Comparison of ENCODE assay signal across 24 cellular contexts in genomic region chr2:200761168-200761715, GRCh38. TPM values are rescaled to one million over a fixed set of nuclear protein-coding genes. Genes with fewer than 3 reads are reported as not detected.
DNase-seq lines count a peak whose midpoint lies in the region; ATAC-seq, FAIRE-seq and TF ChIP-seq lines count a peak whose summit lies in the region.
"Had no signal": no experiment of that assay in that cellular context is flagged by ENCODE, and none has a peak within 500 bp of the region (broad histone marks: within the 10 kb centered on the region; RNA-seq: fewer than 3 reads in every experiment).

No MANE protein-coding gene starts in this region.

- H3K27ac ChIP-seq in gastroesophageal sphincter = no peak overlapping the region
- H3K27ac ChIP-seq: cardiac muscle cell, foreskin keratinocyte, KMS-11, Peyer's patch, sigmoid colon had no signal

- H3K4me1 ChIP-seq in gastroesophageal sphincter = no peaks in the 10 kb centered on the region
- H3K4me1 ChIP-seq: sigmoid colon had no signal

- no peaks in the 10 kb centered on the region for H3K9me3 ChIP-seq in gastroesophageal sphincter
- H3K9me3 ChIP-seq: Peyer's patch, sigmoid colon had no signal

- peak; percentile 73 for DNase-seq in AG10803 (ENCODE audit: low read depth)
- peak; percentile 80 for DNase-seq in HT1080 (ENCODE audit: low read depth)
- DNase-seq in bronchial epithelial cell (ENCODE audit: low read depth) = peak; percentile 25
- peak; percentile 63 for DNase-seq in kidney tubule cell (ENCODE audit: low spot score)
- DNase-seq in stimulated activated CD4-positive, alpha-beta T cell treated with anti-CD3 and anti-CD28 coated beads, Interleukin-2, amount 100 ng/mL, for 24 hours = no peak
- DNase-seq in 8988T = no peak
- DNase-seq: activated CD4-positive, alpha-beta T cell treated with anti-CD3 and anti-CD28 coated beads, Interleukin-2, amount 50 U/mL, for 48 hours; activated naive CD4-positive, alpha-beta T cell treated with anti-CD3 and anti-CD28 coated beads, Interleukin-2, amount 50 U/mL, for 16 hours; activated T-cell treated with anti-CD3 and anti-CD28 coated beads, Interleukin-2, amount 50 U/mL, for 24 hours; effector memory CD8-positive, alpha-beta T cell; foreskin keratinocyte; GF-D8; NCI-H1105; NCI-H2171; NCI-H748 treated with DMSO at 0.1 percent for 48 hours; Peyer's patch; sigmoid colon; stimulated activated CD4-positive, alpha-beta T cell treated with anti-CD3 and anti-CD28 coated beads, Interleukin-2, amount 100 ng/mL, for 48 hours had no signal

- TF ChIP-seq CTCF in AG10803 (conservative IDR thresholded peaks at IDR 0.05; ENCODE audit: low read length) = no peak
- TF ChIP-seq CTCF in bronchial epithelial cell (IDR thresholded peaks at IDR 0.05; ENCODE audit: insufficient read depth, low read length, severe bottlenecking) = no peak
- no peak for TF ChIP-seq CTCF in gastroesophageal sphincter (IDR thresholded peaks at IDR 0.05)

- H3K4me3 ChIP-seq in AG10803 (ENCODE audit: low read length) (no peak overlapping the region), bronchial epithelial cell (ENCODE audit: low read depth, low read length) (no peak overlapping the region), gastroesophageal sphincter (no peak overlapping the region)
- H3K4me3 ChIP-seq: cardiac muscle cell, Peyer's patch, sigmoid colon had no signal

- TF ChIP-seq POLR2A in gastroesophageal sphincter (IDR thresholded peaks at IDR 0.05) = no peak

- FAIRE-seq in bronchial epithelial cell (lab: Jason Lieb, UNC) = no peak
- FAIRE-seq: H54, TTC549 had no signal

- no peaks in the 10 kb centered on the region for H3K27me3 ChIP-seq in bronchial epithelial cell (ENCODE audit: control insufficient read depth, insufficient read depth, low read length)
- H3K27me3 ChIP-seq in gastroesophageal sphincter = peaks cover 16% of the 10 kb centered on the region
- H3K27me3 ChIP-seq: cardiac muscle cell, foreskin keratinocyte, Peyer's patch, sigmoid colon had no signal

- ATAC-seq in gastroesophageal sphincter = no peak
- ATAC-seq in HG03442 (IDR thresholded peaks at IDR 0.05; ENCODE audit: unreplicated experiment) = no peak
- ATAC-seq: effector memory CD8-positive, alpha-beta T cell; foreskin keratinocyte had no signal

- 25 to 53% methylated on average over 2 of the region's 2 CpGs for WGBS in gastroesophageal sphincter (ENCODE audit: low coverage in 1 of 2), 2 donors

- no peak for TF ChIP-seq EP300 in gastroesophageal sphincter (IDR thresholded peaks at IDR 0.05)

- no peaks in the 10 kb centered on the region for H3K36me3 ChIP-seq in bronchial epithelial cell (ENCODE audit: control insufficient read depth, insufficient read depth, low read length)
- H3K36me3 ChIP-seq in gastroesophageal sphincter = no peaks in the 10 kb centered on the region
- H3K36me3 ChIP-seq: cardiac muscle cell, Peyer's patch, sigmoid colon had no signal

RNA-seq across cellular contexts. Expression of gene BZW1, which starts 50.5 kb away (rescaled TPM):
- total RNA-seq in HT1080 (2014; rRNA removed; shearing (Covaris generic)) = 624 and 683 TPM in 2 replicates
- 486 and 637 TPM in 2 replicates for polyA plus RNA-seq in HT1080 (2015; cell fraction: cytosol; rRNA removed)
- 562 and 586 TPM in 2 replicates for polyA plus RNA-seq in HT1080 (2015; cell fraction: nucleus; rRNA removed)
- total RNA-seq in bronchial epithelial cell = 546 and 792 TPM in 2 replicates
- 100 to 1,000 TPM; 253 to 372 (median 274) TPM for total RNA-seq in gastroesophageal sphincter

Comparison
In these comparisons a context has a peak if more than half of its experiments do, and no peak if none do; other contexts are left out.
1. DNase-seq: peak in AG10803 (single experiment), HT1080 (single experiment), bronchial epithelial cell (single experiment) and kidney tubule cell (single experiment); none in stimulated activated CD4-positive, alpha-beta T cell treated with anti-CD3 and anti-CD28 coated beads, Interleukin-2, amount 100 ng/mL, for 24 hours (0 of 2) and 8988T (single experiment).